8 cellular contexts compared by ENCODE assay signal in the genomic region with DNA sequence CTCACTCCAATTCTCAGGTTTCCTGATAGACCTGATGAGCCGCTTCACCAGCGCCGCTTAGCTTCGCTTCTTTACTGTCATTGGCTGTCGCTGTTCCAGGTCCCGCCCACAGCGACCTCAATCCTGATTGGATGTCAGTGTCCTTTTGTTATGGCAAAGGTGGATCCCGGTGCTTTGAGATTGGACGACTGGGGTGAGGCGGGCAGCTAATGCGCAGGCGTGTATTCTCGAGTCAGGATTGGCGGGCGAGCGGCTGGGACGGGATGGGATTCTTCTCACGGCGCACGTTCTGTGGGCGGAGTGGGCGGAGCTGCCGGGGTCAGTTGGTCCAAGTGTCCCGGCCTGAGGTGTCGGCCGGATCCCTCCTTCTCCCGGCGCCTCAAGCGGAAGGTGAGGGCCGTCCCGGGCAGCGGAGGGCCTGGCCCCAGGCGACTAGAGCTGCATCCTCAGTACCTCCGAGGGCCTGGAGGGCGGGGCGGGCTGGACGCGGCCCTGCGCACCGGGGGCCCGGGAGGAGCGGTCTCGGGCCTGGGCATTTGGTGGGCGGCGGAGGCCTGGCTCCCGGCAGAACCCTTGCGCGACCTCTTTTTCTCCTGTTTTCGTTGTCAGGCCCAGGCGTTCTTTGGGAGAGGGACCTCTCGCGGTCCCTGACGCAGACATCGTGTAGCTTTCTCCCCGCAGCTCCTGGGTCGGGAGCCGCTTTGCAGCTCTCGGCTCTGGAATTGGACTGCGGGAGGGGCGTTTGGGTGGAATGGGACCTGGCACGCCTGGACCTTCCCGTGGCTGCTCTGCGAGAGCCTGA. TPM values are rescaled to one million over a fixed set of nuclear protein-coding genes. Genes with fewer than 3 reads are reported as not detected.
DNase-seq lines count a peak whose midpoint lies in the region; ATAC-seq and TF ChIP-seq lines count a peak whose summit lies in the region.

TSS of gene SCOC (plus strand) at position 319 of the 802 bp plus-strand sequence. CDS start 5,525 bp downstream, outside the sequence.

- no peaks in the 10 kb centered on the region for H3K36me3 Mint-ChIP-seq in activated T-helper 17 cell treated with anti-CD3 and anti-CD28 coated beads, Interleukin-2, amount 50 U/mL, for 72 hours (ENCODE audit: low read depth)
- no peaks in the 10 kb centered on the region for H3K36me3 Mint-ChIP-seq in naive thymus-derived CD4-positive, alpha-beta T cell
- peaks cover 3 to 5% of the 10 kb centered on the region in 2 donors for H3K36me3 Mint-ChIP-seq in stimulated activated naive B cell treated with anti-CD40 and anti-IgM and Interleukin-4, amounts not matched to agents 10 μg/mL and 1 μg/mL and 100 μg/mL, for 72 hours

- H2AFZ ChIP-seq in Karpas-422 (ENCODE audit: low read length) = peak within 1 kb of the TSS; percentile 82
- H2AFZ ChIP-seq in fibroblast of lung (ENCODE audit: low read length) = peak within 1 kb of the TSS; percentile 73

- intact Hi-C loops in naive thymus-derived CD4-positive, alpha-beta T cell (cut with micrococcal nuclease) = loop anchor here (1.0 to 10.0 kb wide), 16 partner anchors 13 to 1359 kb away; partner anchors contain the start of genes ELMOD2 (in 2 of the 2), MAML3 (in 2 of the 2), NOCT (in 2 of the 2) and ZNF330 (in 2 of the 2)

- peaks cover 8% of the 10 kb centered on the region for H3K4me1 Mint-ChIP-seq in activated T-helper 17 cell treated with anti-CD3 and anti-CD28 coated beads, Interleukin-2, amount 50 U/mL, for 72 hours
- H3K4me1 Mint-ChIP-seq in naive thymus-derived CD4-positive, alpha-beta T cell = peaks cover 29 to 49% (median 43%) of the 10 kb centered on the region in 7 donors
- peaks cover 22 to 32% of the 10 kb centered on the region in 2 donors for H3K4me1 Mint-ChIP-seq in stimulated activated naive B cell treated with anti-CD40 and anti-IgM and Interleukin-4, amounts not matched to agents 10 μg/mL and 1 μg/mL and 100 μg/mL, for 72 hours

- H3K27ac ChIP-seq in Karpas-422 (ENCODE audit: low read length) = no peak within 1 kb of the TSS
- peak within 1 kb of the TSS; percentile 77 for H3K27ac ChIP-seq in fibroblast of lung (ENCODE audit: insufficient read depth, low read length)
- peak within 1 kb of the TSS; percentile 86 for H3K27ac ChIP-seq in naive thymus-derived CD4-positive, alpha-beta T cell (ENCODE audit: low read depth, low read length)

- H3K4me2 ChIP-seq in Karpas-422 (ENCODE audit: low read depth, low read length, poor library complexity, severe bottlenecking) = peak within 1 kb of the TSS; percentile 91
- H3K4me2 ChIP-seq in fibroblast of lung (ENCODE audit: extremely low read depth, insufficient read depth, low read length) = peak within 1 kb of the TSS; percentile 97

- H4K20me1 ChIP-seq in Karpas-422 (ENCODE audit: insufficient read depth, low read depth, low read length) = peaks cover 4% of the 10 kb centered on the region; the same call in 1 of the 2 replicates
- no peaks in the 10 kb centered on the region for H4K20me1 ChIP-seq in fibroblast of lung (ENCODE audit: control insufficient read depth, extremely low read depth, insufficient read depth, low read length)

- H3K4me3 Mint-ChIP-seq in activated T-helper 17 cell treated with anti-CD3 and anti-CD28 coated beads, Interleukin-2, amount 50 U/mL, for 72 hours = no peak within 1 kb of the TSS
- H3K4me3 Mint-ChIP-seq in naive thymus-derived CD4-positive, alpha-beta T cell = peak within 1 kb of the TSS in 2 of 10 donors; percentile 87 to 90
- no peak within 1 kb of the TSS for H3K4me3 Mint-ChIP-seq in stimulated activated naive B cell treated with anti-CD40 and anti-IgM and Interleukin-4, amounts not matched to agents 10 μg/mL and 1 μg/mL and 100 μg/mL, for 72 hours

- H3K27ac Mint-ChIP-seq in activated T-helper 17 cell treated with anti-CD3 and anti-CD28 coated beads, Interleukin-2, amount 50 U/mL, for 72 hours = no peak within 1 kb of the TSS
- H3K27ac Mint-ChIP-seq in naive thymus-derived CD4-positive, alpha-beta T cell = peak within 1 kb of the TSS in 5 of 9 donors; percentile 47 to 90 (median 51)
- peak within 1 kb of the TSS; percentile 85 for H3K27ac Mint-ChIP-seq in stimulated activated naive B cell treated with anti-CD40 and anti-IgM and Interleukin-4, amounts not matched to agents 10 μg/mL and 1 μg/mL and 100 μg/mL, for 72 hours

- H3K27me3 Mint-ChIP-seq in activated T-helper 17 cell treated with anti-CD3 and anti-CD28 coated beads, Interleukin-2, amount 50 U/mL, for 72 hours = no peaks in the 10 kb centered on the region
- H3K27me3 Mint-ChIP-seq in naive thymus-derived CD4-positive, alpha-beta T cell = peaks cover 0 to 17% (median 0%) of the 10 kb centered on the region in 5 donors
- no peaks in the 10 kb centered on the region for H3K27me3 Mint-ChIP-seq in stimulated activated naive B cell treated with anti-CD40 and anti-IgM and Interleukin-4, amounts not matched to agents 10 μg/mL and 1 μg/mL and 100 μg/mL, for 72 hours

- H3K79me2 ChIP-seq in Karpas-422 (ENCODE audit: low read length) = peaks cover 42% of the 10 kb centered on the region
- H3K79me2 ChIP-seq in fibroblast of lung (ENCODE audit: control insufficient read depth, insufficient read depth, low read length) = peaks cover 35% of the 10 kb centered on the region

- POLR2A ChIA-PET in naive thymus-derived CD4-positive, alpha-beta T cell (lab: Charles Lee) = interaction anchor here (0.6 to 2.8 kb wide), 14 partner anchors 9 to 817 kb away, joined by 3 to 12 read pairs (median 4); partner anchors contain the start of genes ELMOD2 and MAML3

- H3K9me3 ChIP-seq in Karpas-422 (ENCODE audit: low read length) (no peaks in the 10 kb centered on the region), fibroblast of lung (ENCODE audit: control insufficient read depth, insufficient read depth, low read depth, low read length) (no peaks in the 10 kb centered on the region)
- H3K9me3 ChIP-seq in naive thymus-derived CD4-positive, alpha-beta T cell (ENCODE audit: control insufficient read depth in 2 of 3, low read length in 3 of 3) = no peaks in the 10 kb centered on the region

- no peaks in the 10 kb centered on the region for H3K9me2 ChIP-seq in Karpas-422 (replicated peaks; ENCODE audit: insufficient read depth, low read length)

- TF ChIP-seq CTCF in fibroblast of lung (conservative IDR thresholded peaks at IDR 0.05 in 1 of 2, IDR thresholded peaks at IDR 0.05 in 1 of 2; ENCODE audit: low read depth in 1 of 2, low read length in 2 of 2) = no peak

- H3K4me3 ChIP-seq in Karpas-422 (ENCODE audit: low read length) (peak within 1 kb of the TSS; percentile 89), fibroblast of lung (replicated peaks in 1 of 4; ENCODE audit: control extremely low read depth in 1 of 4, insufficient read depth in 1 of 4, low read depth in 3 of 4, low read length in 4 of 4) (peak within 1 kb of the TSS; percentile 76 to 92 (median 85))
- H3K4me3 ChIP-seq in naive thymus-derived CD4-positive, alpha-beta T cell (ENCODE audit: low read length) = peak within 1 kb of the TSS; percentile 79

- H3K4me1 ChIP-seq in Karpas-422 (ENCODE audit: low read length) = peaks cover 21% of the 10 kb centered on the region
- H3K4me1 ChIP-seq in fibroblast of lung (ENCODE audit: control insufficient read depth, extremely low read depth, insufficient read depth, low read length) = peaks cover 5% of the 10 kb centered on the region
- peaks cover 6 to 7% of the 10 kb centered on the region in 2 donors for H3K4me1 ChIP-seq in naive thymus-derived CD4-positive, alpha-beta T cell (ENCODE audit: control insufficient read depth in 2 of 2, insufficient read depth in 2 of 2, low read length in 2 of 2)

- no peaks in the 10 kb centered on the region for H3K36me3 ChIP-seq in Karpas-422 (ENCODE audit: insufficient read depth, low read length)
- no peaks in the 10 kb centered on the region for H3K36me3 ChIP-seq in fibroblast of lung (ENCODE audit: control insufficient read depth, insufficient read depth, low read length)
- peaks cover 0 to 6% (median 0%) of the 10 kb centered on the region in 3 experiments for H3K36me3 ChIP-seq in naive thymus-derived CD4-positive, alpha-beta T cell (ENCODE audit: control insufficient read depth in 2 of 3, insufficient read depth in 3 of 3, low read length in 3 of 3)

- CTCF ChIA-PET in naive thymus-derived CD4-positive, alpha-beta T cell (lab: Charles Lee) = interaction anchor here (0.6 to 3.9 kb wide), 8 partner anchors 10 to 339 kb away, joined by 3 to 35 read pairs (median 4); partner anchors contain the start of gene ELMOD2

- H3K27me3 ChIP-seq in Karpas-422 (ENCODE audit: low read length) (no peaks in the 10 kb centered on the region), fibroblast of lung (ENCODE audit: control insufficient read depth, insufficient read depth, low read length) (no peaks in the 10 kb centered on the region)
- no peaks in the 10 kb centered on the region for H3K27me3 ChIP-seq in naive thymus-derived CD4-positive, alpha-beta T cell (ENCODE audit: control insufficient read depth in 2 of 2, insufficient read depth in 2 of 2, low read length in 2 of 2)

- peak within 1 kb of the TSS; percentile 86 for H3K9ac ChIP-seq in Karpas-422 (ENCODE audit: low read length)
- peak within 1 kb of the TSS; percentile 86 for H3K9ac ChIP-seq in fibroblast of lung (ENCODE audit: insufficient read depth, low read length)

- no peaks in the 10 kb centered on the region for H3K9me3 Mint-ChIP-seq in activated T-helper 17 cell treated with anti-CD3 and anti-CD28 coated beads, Interleukin-2, amount 50 U/mL, for 72 hours
- no peaks in the 10 kb centered on the region for H3K9me3 Mint-ChIP-seq in naive thymus-derived CD4-positive, alpha-beta T cell
- no peaks in the 10 kb centered on the region for H3K9me3 Mint-ChIP-seq in stimulated activated naive B cell treated with anti-CD40 and anti-IgM and Interleukin-4, amounts not matched to agents 10 μg/mL and 1 μg/mL and 100 μg/mL, for 72 hours

- DNase-seq in DMS79 treated with DMSO at 0.1 percent for 48 hours (lab: John Stamatoyannopoulos, UW) (peak; percentile 88), Karpas-422 (peak; percentile 98), RPMI7951 (ENCODE audit: low read depth) (peak; percentile 98), fibroblast of lung (ENCODE audit: low read depth in 2 of 2) (peak; percentile 99)
- DNase-seq in naive thymus-derived CD4-positive, alpha-beta T cell = peak; percentile 80 to 98 (median 95)
- DNase-seq in stimulated activated naive B cell treated with anti-CD40 and anti-IgM and Interleukin-4, amounts not matched to agents 10 μg/mL and 1 μg/mL and 100 μg/mL, for 72 hours = peak; percentile 97

- peak; percentile 96 for ATAC-seq in GM21825 (IDR thresholded peaks at IDR 0.05; ENCODE audit: unreplicated experiment)
- ATAC-seq in activated T-helper 17 cell treated with anti-CD3 and anti-CD28 coated beads, Interleukin-2, amount 50 U/mL, for 72 hours (replicated peaks) = peak; percentile 97
- peak; percentile 98 for ATAC-seq in naive thymus-derived CD4-positive, alpha-beta T cell
- peak; percentile 91 to 92 for ATAC-seq in stimulated activated naive B cell treated with anti-CD40 and anti-IgM and Interleukin-4, amounts not matched to agents 10 μg/mL and 1 μg/mL and 100 μg/mL, for 72 hours (replicated peaks)

RNA-seq across cellular contexts. Expression of gene SCOC, which starts in this region (rescaled TPM):
- total RNA-seq in Karpas-422 (2014; rRNA removed; shearing (Covaris generic); ENCODE audit: low replicate concordance) = 12.2 and 41.8 TPM in 2 replicates
- total RNA-seq in RPMI7951 (2014; rRNA removed; shearing (Covaris generic)) = 57.7 and 80.4 TPM in 2 replicates
- 10 to 100 TPM; 28.5 to 35.7 TPM for total RNA-seq in activated T-helper 17 cell treated with anti-CD3 and anti-CD28 coated beads, Interleukin-2, amount 50 U/mL, for 72 hours
- total RNA-seq in fibroblast of lung = 33.9 and 40.1 TPM in 2 replicates
- 57.4 and 72.3 TPM in 2 replicates for polyA plus RNA-seq in fibroblast of lung
- polyA plus RNA-seq in fibroblast of lung (2012) = 42.0 and 52.0 TPM in 2 replicates
- polyA minus RNA-seq in fibroblast of lung (ENCODE audit: low replicate concordance) = 0.94 and 3.6 TPM in 2 replicates
- 10 to 100 TPM in 4 of 5 experiments, 1 to 10 TPM in 1; 9.3 to 26.3 (median 22.6) TPM for total RNA-seq in naive thymus-derived CD4-positive, alpha-beta T cell
- polyA plus RNA-seq in naive thymus-derived CD4-positive, alpha-beta T cell = 10 to 100 TPM; 27.2 to 44.4 TPM
